ENCODE assay signal across 1 cellular context in the genomic region with DNA sequence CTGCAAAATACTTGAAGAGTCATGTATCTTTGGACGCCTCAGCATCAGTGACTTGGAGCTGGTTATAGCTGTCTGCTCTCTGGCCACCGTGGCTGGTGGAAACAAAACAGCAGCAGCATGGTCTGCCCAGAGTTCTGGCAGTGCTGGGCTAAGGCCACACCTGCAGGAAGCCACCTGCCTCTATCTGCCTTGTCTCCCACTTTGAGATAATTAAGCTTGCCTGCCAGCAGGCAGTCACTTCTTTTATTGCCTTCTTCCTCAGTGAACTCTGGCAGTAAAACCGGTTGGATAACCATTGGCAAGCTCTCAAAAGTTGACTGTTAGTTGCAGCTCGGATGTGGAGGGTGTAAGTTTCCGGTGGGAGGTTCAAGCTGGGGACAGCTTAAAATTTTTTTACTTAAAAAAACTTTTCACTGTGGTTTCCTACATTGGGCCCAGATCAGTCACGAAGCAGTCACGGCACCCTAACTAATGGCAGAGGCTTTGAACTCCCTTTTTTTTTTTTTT.
TF ChIP-seq lines count a peak whose summit lies in the region.

No MANE protein-coding gene starts in this region.

TF ChIP-seq in IMR-90, 13 proteins besides CTCF, POLR2A, EP300 and RAD21:
- TF ChIP-seq, protein P1, sequence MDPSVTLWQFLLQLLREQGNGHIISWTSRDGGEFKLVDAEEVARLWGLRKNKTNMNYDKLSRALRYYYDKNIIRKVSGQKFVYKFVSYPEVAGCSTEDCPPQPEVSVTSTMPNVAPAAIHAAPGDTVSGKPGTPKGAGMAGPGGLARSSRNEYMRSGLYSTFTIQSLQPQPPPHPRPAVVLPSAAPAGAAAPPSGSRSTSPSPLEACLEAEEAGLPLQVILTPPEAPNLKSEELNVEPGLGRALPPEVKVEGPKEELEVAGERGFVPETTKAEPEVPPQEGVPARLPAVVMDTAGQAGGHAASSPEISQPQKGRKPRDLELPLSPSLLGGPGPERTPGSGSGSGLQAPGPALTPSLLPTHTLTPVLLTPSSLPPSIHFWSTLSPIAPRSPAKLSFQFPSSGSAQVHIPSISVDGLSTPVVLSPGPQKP (IDR thresholded peaks at IDR 0.05; ENCODE audit: borderline replicate concordance, low read depth, low read length), result no peak
- TF ChIP-seq BHLHE40 (IDR thresholded peaks at IDR 0.05; ENCODE audit: low read depth, low read length) (0 out of 2 replicates have a peak, but pooled peaks have one; percentile 20), CEBPB (IDR thresholded peaks at IDR 0.05; ENCODE audit: low read depth, low read length) (0 out of 2 replicates have a peak, but pooled peaks have one; percentile 11)
